Comparison of ENCODE assay signal across 1 cellular context in the genomic region with DNA sequence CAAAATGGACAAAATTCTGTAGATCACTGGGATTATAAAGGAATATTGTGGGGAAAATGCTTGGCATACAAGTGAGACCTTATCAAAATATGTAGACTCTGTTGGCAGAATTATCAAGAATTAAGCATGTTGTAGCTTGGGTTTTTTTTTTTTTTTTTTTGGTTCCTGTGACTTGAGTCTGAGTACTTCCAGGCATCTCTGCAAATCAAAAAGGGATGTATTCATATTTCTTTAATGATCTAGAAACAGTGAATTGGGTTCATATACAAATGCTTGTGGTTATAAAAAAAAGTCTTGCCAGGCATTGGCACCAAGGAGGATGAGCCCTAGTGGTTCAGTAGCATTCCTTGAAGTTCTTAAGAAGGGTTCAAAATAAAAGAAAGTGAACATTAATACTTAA.
TF ChIP-seq lines count a peak whose summit lies in the region.

No MANE protein-coding gene starts in this region.

TF ChIP-seq in K562, 482 proteins besides CTCF, POLR2A, EP300 and RAD21:
- TF ChIP-seq FOXA3 (CRISPR knock-in tag; conservative IDR thresholded peaks at IDR 0.05 in 1 of 2, IDR thresholded peaks at IDR 0.05 in 1 of 2) (no peak), EGR1 (conservative IDR thresholded peaks at IDR 0.05) (no peak), ZNF431 (CRISPR knock-in tag; IDR thresholded peaks at IDR 0.05) (no peak), PTRF (tag; IDR thresholded peaks at IDR 0.05) (no peak), ZC3H11A (IDR thresholded peaks at IDR 0.05; ENCODE audit: low read depth, low read length) (no peak), COPS2 (conservative IDR thresholded peaks at IDR 0.05) (no peak), ZSCAN32 (CRISPR knock-in tag; IDR thresholded peaks at IDR 0.05) (no peak), RBM34 (IDR thresholded peaks at IDR 0.05; ENCODE audit: borderline replicate concordance, insufficient read depth, low read length) (no peak)
- TF ChIP-seq, protein P1, sequence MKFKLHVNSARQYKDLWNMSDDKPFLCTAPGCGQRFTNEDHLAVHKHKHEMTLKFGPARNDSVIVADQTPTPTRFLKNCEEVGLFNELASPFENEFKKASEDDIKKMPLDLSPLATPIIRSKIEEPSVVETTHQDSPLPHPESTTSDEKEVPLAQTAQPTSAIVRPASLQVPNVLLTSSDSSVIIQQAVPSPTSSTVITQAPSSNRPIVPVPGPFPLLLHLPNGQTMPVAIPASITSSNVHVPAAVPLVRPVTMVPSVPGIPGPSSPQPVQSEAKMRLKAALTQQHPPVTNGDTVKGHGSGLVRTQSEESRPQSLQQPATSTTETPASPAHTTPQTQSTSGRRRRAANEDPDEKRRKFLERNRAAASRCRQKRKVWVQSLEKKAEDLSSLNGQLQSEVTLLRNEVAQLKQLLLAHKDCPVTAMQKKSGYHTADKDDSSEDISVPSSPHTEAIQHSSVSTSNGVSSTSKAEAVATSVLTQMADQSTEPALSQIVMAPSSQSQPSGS (CRISPR knock-in tag; IDR thresholded peaks at IDR 0.05): no peak
TF ChIP-seq in K562: peak in this region for 0.
